ENCODE assay signal across 20 cellular contexts in the genomic region with DNA sequence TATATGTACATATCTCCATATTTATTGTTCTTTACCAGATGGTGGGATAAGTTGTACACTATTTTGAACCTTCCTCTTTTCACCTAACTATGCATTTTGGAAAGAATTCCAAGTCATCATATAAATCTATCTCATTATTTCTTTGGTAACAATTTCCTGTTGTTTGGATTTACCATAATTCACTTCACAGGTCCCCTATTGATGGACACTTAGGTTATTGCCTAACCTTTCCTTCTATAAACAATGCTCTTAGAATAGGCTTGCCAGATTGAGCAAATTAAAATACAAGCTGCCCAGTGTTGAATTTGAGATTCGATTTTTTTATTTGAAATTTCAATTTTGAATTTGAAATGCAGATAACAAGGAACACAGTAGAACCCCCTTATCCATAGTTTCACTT.
"Had no signal": no experiment of that assay in that cellular context is flagged by ENCODE, and none has a peak within 500 bp of the region (broad histone marks: within the 10 kb centered on the region; RNA-seq: fewer than 3 reads in every experiment).

No MANE protein-coding gene starts in this region.

- DNase-seq: KBM-7, MG63, NCI-H1092, NCI-H1105 treated with DMSO at 0.1 percent for 48 hours, NCI-H1417 treated with DMSO at 0.1 percent for 48 hours, NCI-H146, NCI-H1694 treated with DMSO at 0.1 percent for 48 hours, NCI-H1930, NCI-H2081, NCI-H2107, NCI-H2227 treated with DMSO at 0.1 percent for 48 hours, NCI-H524, NCI-H526 treated with DMSO at 0.1 percent for 48 hours, NCI-H748 treated with DMSO at 0.1 percent for 48 hours, RPMI8226, SHP77 had no signal

- H3K27ac ChIP-seq: HL-60 had no signal

- FAIRE-seq: HTR-8/SVneo, RCC 7860 had no signal

- H3K4me3 ChIP-seq: MG63 had no signal

- H3K36me3 ChIP-seq: MG63 had no signal

- H3K9me3 ChIP-seq: MG63 had no signal

- ATAC-seq: SK-N-SH treated with all-trans-retinoic acid at 6 μM for 48 hours had no signal

- H3K27me3 ChIP-seq: MG63 had no signal
